ENCODE assay signal across 27 cellular contexts in genomic region chr19:6247007-6247288, GRCh38.
"Had no signal": no experiment of that assay in that cellular context is flagged by ENCODE, and none has a peak within 500 bp of the region (broad histone marks: within the 10 kb centered on the region; RNA-seq: fewer than 3 reads in every experiment).

No MANE protein-coding gene starts in this region.

- H3K4me3 ChIP-seq: ascending aorta, coronary artery, esophagus squamous epithelium, left ventricle myocardium inferior, lung, skin epidermis, stomach, thyroid gland, upper lobe of right lung had no signal

- H3K9me3 ChIP-seq: ascending aorta, esophagus squamous epithelium, left ventricle myocardium inferior, stomach, thyroid gland, upper lobe of right lung had no signal

- H3K27ac Mint-ChIP-seq: activated B cell treated with CpG ODN at 0.5 μM for 24 hours; activated CD8-positive, alpha-beta memory T cell treated with anti-CD3 and anti-CD28 coated beads, Interleukin-2, amount 10 ng/mL, durations not matched to agents 7 days and 5 days; activated CD8-positive, alpha-beta T cell treated with anti-CD3 and anti-CD28 coated beads, Interleukin-2, amount 10 ng/mL, durations not matched to agents 7 days and 5 days; activated naive CD4-positive, alpha-beta T cell treated with anti-CD3 and anti-CD28 coated beads for 36 hours; activated naive CD8-positive, alpha-beta T cell treated with anti-CD3 and anti-CD28 coated beads, Interleukin-2, amount 10 ng/mL, durations not matched to agents 7 days and 5 days; activated T-cell treated with anti-CD3 and anti-CD28 coated beads, Interleukin-2, amount 50 U/mL, for 72 hours; endodermal cell; stimulated activated memory B cell treated with anti-CD40 and anti-IgM and Interleukin-4, amounts not matched to agents 10 μg/mL and 1 μg/mL and 100 μg/mL, for 72 hours; T-helper 1 cell treated with Interleukin-12 subunit alpha and Interleukin-12 subunit beta and Interleukin-4 antibody, amounts not matched to agents 30 μg/mL and 1 μg/mL, for 36 hours had no signal

- H3K9me3 Mint-ChIP-seq: activated naive CD4-positive, alpha-beta T cell treated with anti-CD3 and anti-CD28 coated beads for 36 hours; activated T-cell treated with anti-CD3 and anti-CD28 coated beads, Interleukin-2, amount 50 U/mL, for 72 hours; natural killer cell treated with Interleukin-12 subunit alpha and Interleukin-12 subunit beta and Interleukin-15 and Interleukin-18, amount 100 ng/mL, for 72 hours; T-helper 1 cell treated with Interleukin-12 subunit alpha and Interleukin-12 subunit beta and Interleukin-4 antibody, amounts not matched to agents 30 μg/mL and 1 μg/mL, for 36 hours had no signal

- H3K27ac ChIP-seq: ascending aorta, brain microvascular endothelial cell, coronary artery, esophagus squamous epithelium, left ventricle myocardium inferior, skin epidermis, stomach, thyroid gland, upper lobe of right lung had no signal

- H3K36me3 ChIP-seq: ascending aorta, thyroid gland, upper lobe of right lung had no signal

- DNase-seq: activated B cell treated with CpG ODN at 0.5 μM for 24 hours; activated CD8-positive, alpha-beta memory T cell treated with anti-CD3 and anti-CD28 coated beads, Interleukin-2, amount 10 ng/mL, durations not matched to agents 7 days and 5 days; activated CD8-positive, alpha-beta T cell treated with anti-CD3 and anti-CD28 coated beads, Interleukin-2, amount 10 ng/mL, durations not matched to agents 7 days and 5 days; activated effector memory CD4-positive, alpha-beta T cell treated with anti-CD3 and anti-CD28 coated beads, Interleukin-2, amount 50 U/mL, for 16 hours; activated naive CD4-positive, alpha-beta T cell treated with anti-CD3 and anti-CD28 coated beads for 36 hours; activated naive CD8-positive, alpha-beta T cell treated with anti-CD3 and anti-CD28 coated beads, Interleukin-2, amount 10 ng/mL, durations not matched to agents 7 days and 5 days; activated T-cell treated with anti-CD3 and anti-CD28 coated beads, Interleukin-2, amount 50 U/mL, for 72 hours; brain microvascular endothelial cell; endodermal cell; esophagus squamous epithelium; foreskin melanocyte; left ventricle myocardium inferior; mesendoderm; stimulated activated CD4-positive, alpha-beta T cell treated with anti-CD3 and anti-CD28 coated beads, Interleukin-12 subunit alpha, Interleukin-12 subunit beta, amount 100 ng/mL, for 4 hours; stimulated activated CD4-positive, alpha-beta T cell treated with anti-CD3 and anti-CD28 coated beads, Interleukin-4, amount 100 ng/mL, for 1 hour; stomach; SW 1271; thyroid gland; upper lobe of right lung had no signal

- H3K27me3 Mint-ChIP-seq: activated B cell treated with CpG ODN at 0.5 μM for 24 hours; activated CD8-positive, alpha-beta memory T cell treated with anti-CD3 and anti-CD28 coated beads, Interleukin-2, amount 10 ng/mL, durations not matched to agents 7 days and 5 days; activated naive CD8-positive, alpha-beta T cell treated with anti-CD3 and anti-CD28 coated beads, Interleukin-2, amount 10 ng/mL, durations not matched to agents 7 days and 5 days; natural killer cell treated with Interleukin-12 subunit alpha and Interleukin-12 subunit beta and Interleukin-15 and Interleukin-18, amount 100 ng/mL, for 72 hours; stimulated activated memory B cell treated with anti-CD40 and anti-IgM and Interleukin-4, amounts not matched to agents 10 μg/mL and 1 μg/mL and 100 μg/mL, for 72 hours had no signal

- H3K4me3 Mint-ChIP-seq: activated B cell treated with CpG ODN at 0.5 μM for 24 hours; activated CD8-positive, alpha-beta memory T cell treated with anti-CD3 and anti-CD28 coated beads, Interleukin-2, amount 10 ng/mL, durations not matched to agents 7 days and 5 days; activated CD8-positive, alpha-beta T cell treated with anti-CD3 and anti-CD28 coated beads, Interleukin-2, amount 10 ng/mL, durations not matched to agents 7 days and 5 days; activated naive CD4-positive, alpha-beta T cell treated with anti-CD3 and anti-CD28 coated beads for 36 hours; activated naive CD8-positive, alpha-beta T cell treated with anti-CD3 and anti-CD28 coated beads, Interleukin-2, amount 10 ng/mL, durations not matched to agents 7 days and 5 days; activated T-cell treated with anti-CD3 and anti-CD28 coated beads, Interleukin-2, amount 50 U/mL, for 72 hours; endodermal cell; natural killer cell treated with Interleukin-12 subunit alpha and Interleukin-12 subunit beta and Interleukin-15 and Interleukin-18, amount 100 ng/mL, for 72 hours; stimulated activated memory B cell treated with anti-CD40 and anti-IgM and Interleukin-4, amounts not matched to agents 10 μg/mL and 1 μg/mL and 100 μg/mL, for 72 hours; T-helper 1 cell treated with Interleukin-12 subunit alpha and Interleukin-12 subunit beta and Interleukin-4 antibody, amounts not matched to agents 30 μg/mL and 1 μg/mL, for 36 hours had no signal

- ATAC-seq: activated CD8-positive, alpha-beta memory T cell treated with anti-CD3 and anti-CD28 coated beads, Interleukin-2, amount 10 ng/mL, durations not matched to agents 7 days and 5 days; activated CD8-positive, alpha-beta T cell treated with anti-CD3 and anti-CD28 coated beads, Interleukin-2, amount 10 ng/mL, durations not matched to agents 7 days and 5 days; activated T-cell treated with anti-CD3 and anti-CD28 coated beads, Interleukin-2, amount 50 U/mL, for 72 hours; natural killer cell treated with Interleukin-12 subunit alpha and Interleukin-12 subunit beta and Interleukin-15 and Interleukin-18, amount 100 ng/mL, for 72 hours; sciatic nerve; stimulated activated memory B cell treated with anti-CD40 and anti-IgM and Interleukin-4, amounts not matched to agents 10 μg/mL and 1 μg/mL and 100 μg/mL, for 72 hours; upper lobe of right lung had no signal

- H3K36me3 Mint-ChIP-seq: natural killer cell treated with Interleukin-12 subunit alpha and Interleukin-12 subunit beta and Interleukin-15 and Interleukin-18, amount 100 ng/mL, for 72 hours had no signal
